8 cellular contexts compared by ENCODE assay signal in the genomic region with DNA sequence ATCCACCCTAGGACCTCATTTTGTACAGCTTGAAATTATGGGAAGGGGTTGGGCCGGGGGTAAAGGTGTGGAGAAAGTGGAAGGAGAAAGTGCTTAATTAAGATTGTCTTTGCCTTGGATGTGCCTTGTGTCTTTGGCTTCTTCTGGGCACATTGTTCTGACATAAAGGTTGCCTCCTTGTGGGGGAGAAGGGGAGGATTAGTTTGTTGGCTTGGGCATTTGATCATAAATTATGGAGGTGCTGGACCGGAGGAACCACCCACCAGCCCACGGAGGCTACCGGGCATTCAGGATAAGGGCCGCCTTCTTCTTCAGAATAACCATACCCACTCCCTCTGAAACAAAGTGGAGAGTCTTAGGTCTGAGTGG. TPM values are rescaled to one million over a fixed set of nuclear protein-coding genes. Genes with fewer than 3 reads are reported as not detected.
DNase-seq lines count a peak whose midpoint lies in the region; ATAC-seq and TF ChIP-seq lines count a peak whose summit lies in the region.

No MANE protein-coding gene starts in this region.

- peaks cover 27 to 46% of the 10 kb centered on the region in 2 donors for H3K4me1 ChIP-seq in adrenal gland (replicated peaks in 1 of 2)

- peak overlapping the region; percentile 79 to 95 (median 94) for H3K27ac ChIP-seq in adrenal gland

- H3K4me3 Mint-ChIP-seq in stimulated activated effector memory CD8-positive, alpha-beta T cell treated with anti-CD3 and anti-CD28 coated beads, Interleukin-12 subunit alpha, Interleukin-12 subunit beta, amount 100 ng/mL, for 72 hours: peak overlapping the region; percentile 97

- intact Hi-C loops in adrenal gland (cut with DNase I): no loop called here

- ATAC-seq in stimulated activated effector memory CD8-positive, alpha-beta T cell treated with anti-CD3 and anti-CD28 coated beads, Interleukin-12 subunit alpha, Interleukin-12 subunit beta, amount 100 ng/mL, for 72 hours: no peak

- no peak for TF ChIP-seq POLR2A in adrenal gland (IDR thresholded peaks at IDR 0.05)

- H3K9me3 Mint-ChIP-seq in stimulated activated effector memory CD8-positive, alpha-beta T cell treated with anti-CD3 and anti-CD28 coated beads, Interleukin-12 subunit alpha, Interleukin-12 subunit beta, amount 100 ng/mL, for 72 hours: no peaks in the 10 kb centered on the region

- H3K9me3 ChIP-seq in MG63 (no peaks in the 10 kb centered on the region), adrenal gland (replicated peaks in 1 of 3) (no peaks in the 10 kb centered on the region), iPS-18c (ENCODE audit: control insufficient read depth, insufficient read depth, low read length) (no peaks in the 10 kb centered on the region)

- WGBS in adrenal gland, 4 donors: 1 to 4% (median 3%) methylated on average over 5 of the region's 5 CpGs

- DNase-seq in NCI-H1092 treated with DMSO at 0.1 percent for 48 hours (lab: John Stamatoyannopoulos, UW): peak; percentile 7
- DNase-seq in NCI-H1092 (lab: John Stamatoyannopoulos, UW): no peak
- DNase-seq in MG63: peak; percentile 6
- peak in 6 of 7 donors; percentile 26 to 54 (median 40) for DNase-seq in adrenal gland
- no peak for DNase-seq in stimulated activated effector memory CD8-positive, alpha-beta T cell treated with anti-CD3 and anti-CD28 coated beads, Interleukin-12 subunit alpha, Interleukin-12 subunit beta, amount 100 ng/mL, for 72 hours (ENCODE audit: low spot score in 2 of 2)
- no peak for DNase-seq in stimulated activated CD4-positive, alpha-beta T cell treated with anti-CD3 and anti-CD28 coated beads, Interleukin-4, amount 100 ng/mL, for 1 hour
- DNase-seq in NCI-H1048 (lab: John Stamatoyannopoulos, UW): no peak

- peak overlapping the region; percentile 65 for H3K4me3 ChIP-seq in MG63
- H3K4me3 ChIP-seq in adrenal gland: peak overlapping the region in 3 of 4 donors; percentile 63 to 94 (median 83)
- peak overlapping the region; percentile 95 for H3K4me3 ChIP-seq in iPS-18c (ENCODE audit: insufficient read depth, low read depth, low read length)

- H3K36me3 Mint-ChIP-seq in stimulated activated effector memory CD8-positive, alpha-beta T cell treated with anti-CD3 and anti-CD28 coated beads, Interleukin-12 subunit alpha, Interleukin-12 subunit beta, amount 100 ng/mL, for 72 hours: peaks cover 64% of the 10 kb centered on the region

- peak overlapping the region; percentile 94 for H3K27ac Mint-ChIP-seq in stimulated activated effector memory CD8-positive, alpha-beta T cell treated with anti-CD3 and anti-CD28 coated beads, Interleukin-12 subunit alpha, Interleukin-12 subunit beta, amount 100 ng/mL, for 72 hours

- TF ChIP-seq CTCF in adrenal gland (IDR thresholded peaks at IDR 0.05): peak in 3 of 6 experiments; percentile 13 to 17 (median 16)

- H3K36me3 ChIP-seq in MG63 (peaks cover 34% of the 10 kb centered on the region), adrenal gland (replicated peaks in 1 of 2) (peaks cover 0 to 12% of the 10 kb centered on the region in 2 donors)

- H3K4me1 Mint-ChIP-seq in stimulated activated effector memory CD8-positive, alpha-beta T cell treated with anti-CD3 and anti-CD28 coated beads, Interleukin-12 subunit alpha, Interleukin-12 subunit beta, amount 100 ng/mL, for 72 hours: peaks cover 43% of the 10 kb centered on the region

- H3K27me3 ChIP-seq in MG63 (no peaks in the 10 kb centered on the region), adrenal gland (no peaks in the 10 kb centered on the region)

RNA-seq across cellular contexts. Expression of a gene that starts 1.3 kb away (rescaled TPM):
- total RNA-seq in MG63 (2014; rRNA removed; shearing (Covaris generic); ENCODE audit: low replicate concordance): 143 and 205 TPM in 2 replicates
- total RNA-seq in adrenal gland: 100 to 1,000 TPM in 4 of 8 donors, 10 to 100 TPM in 4; 81.0 to 132 (median 102) TPM
- polyA plus RNA-seq in adrenal gland: 10 to 100 TPM; 19.6 to 85.8 (median 29.5) TPM

RNA-seq across cellular contexts. Expression of a gene that starts 33.2 kb away (rescaled TPM):
- total RNA-seq in MG63 (2014; rRNA removed; shearing (Covaris generic); ENCODE audit: low replicate concordance): 2.7 and 19.8 TPM in 2 replicates
- total RNA-seq in adrenal gland: 10 to 100 TPM; 23.4 to 87.1 (median 44.5) TPM
- polyA plus RNA-seq in adrenal gland: 10 to 100 TPM; 27.7 to 75.1 (median 48.8) TPM

RNA-seq across cellular contexts. Expression of a gene that starts 47.1 kb away (rescaled TPM):
- total RNA-seq in MG63 (2014; rRNA removed; shearing (Covaris generic); ENCODE audit: low replicate concordance): 4.1 and 4.3 TPM in 2 replicates
- total RNA-seq in adrenal gland: 100 to 1,000 TPM in 1 of 8 donors, 10 to 100 TPM in 7; 14.6 to 176 (median 31.5) TPM
- 10 to 100 TPM; 11.7 to 21.6 (median 11.9) TPM for polyA plus RNA-seq in adrenal gland

RNA-seq across cellular contexts. Expression of a gene that starts 53.8 kb away (rescaled TPM):
- total RNA-seq in MG63 (2014; rRNA removed; shearing (Covaris generic); ENCODE audit: low replicate concordance): 0.44 and 0.92 TPM in 2 replicates
- total RNA-seq in adrenal gland: 1,000 to 10,000 TPM in 1 of 8 donors, 100 to 1,000 TPM in 7; 117 to 1,290 (median 739) TPM
- polyA plus RNA-seq in adrenal gland: 1,000 to 10,000 TPM in 1 of 3 donors, 100 to 1,000 TPM in 2; 489 to 1,184 (median 817) TPM

Comparison
In these comparisons a context has a peak if more than half of its experiments do, and no peak if none do; other contexts are left out.
1. DNase-seq: peak in NCI-H1092 treated with DMSO at 0.1 percent for 48 hours (single experiment), MG63 (single experiment) and adrenal gland (6 of 7); none in NCI-H1092 (single experiment), stimulated activated effector memory CD8-positive, alpha-beta T cell treated with anti-CD3 and anti-CD28 coated beads, Interleukin-12 subunit alpha, Interleukin-12 subunit beta, amount 100 ng/mL, for 72 hours (0 of 2), stimulated activated CD4-positive, alpha-beta T cell treated with anti-CD3 and anti-CD28 coated beads, Interleukin-4, amount 100 ng/mL, for 1 hour (single experiment) and NCI-H1048 (single experiment).
2. Peak in every context shown above with its lines, with median percentiles within 50 percentile points of each other: H3K4me3 ChIP-seq.